ENCODE assay signal across 19 cellular contexts in genomic region chr12:4422985-4423384, GRCh38. TPM values are rescaled to one million over a fixed set of nuclear protein-coding genes. Genes with fewer than 3 reads are reported as not detected.
DNase-seq lines count a peak whose midpoint lies in the region; ATAC-seq and TF ChIP-seq lines count a peak whose summit lies in the region.
"Had no signal": no experiment of that assay in that cellular context is flagged by ENCODE, and none has a peak within 500 bp of the region (broad histone marks: within the 10 kb centered on the region; RNA-seq: fewer than 3 reads in every experiment).

No MANE protein-coding gene starts in this region.

- no peak overlapping the region for H3K27ac Mint-ChIP-seq in endodermal cell
- no peak overlapping the region for H3K27ac Mint-ChIP-seq in stimulated activated effector memory CD8-positive, alpha-beta T cell treated with anti-CD3 and anti-CD28 coated beads, Interleukin-12 subunit alpha, Interleukin-12 subunit beta, amount 100 ng/mL, for 72 hours
- H3K27ac Mint-ChIP-seq: CD14-positive monocyte, H9, IgD-negative memory B cell had no signal

- peak; percentile 34 for ATAC-seq in stimulated activated effector memory CD8-positive, alpha-beta T cell treated with anti-CD3 and anti-CD28 coated beads, Interleukin-12 subunit alpha, Interleukin-12 subunit beta, amount 100 ng/mL, for 72 hours
- no peak for ATAC-seq in SK-N-SH treated with all-trans-retinoic acid at 6 μM for 48 hours
- ATAC-seq: HepG2 had no signal

- no peaks in the 10 kb centered on the region for H3K27me3 ChIP-seq in BLaER1
- no peaks in the 10 kb centered on the region for H3K27me3 ChIP-seq in endodermal cell (ENCODE audit: control insufficient read depth, insufficient read depth, low read length, poor library complexity, severe bottlenecking)
- H3K27me3 ChIP-seq: BE2C had no signal

- H3K36me3 ChIP-seq in BLaER1 (no peaks in the 10 kb centered on the region), endodermal cell (ENCODE audit: control insufficient read depth, insufficient read depth, low read length) (no peaks in the 10 kb centered on the region)
- H3K36me3 ChIP-seq: BE2C had no signal

- in situ Hi-C loops in GM13976 (cut with MboI; ENCODE audit: low sequenced_read_pairs, unreplicated experiment) = no loop called here

- no peaks in the 10 kb centered on the region for H3K4me1 Mint-ChIP-seq in endodermal cell
- H3K4me1 Mint-ChIP-seq in stimulated activated effector memory CD8-positive, alpha-beta T cell treated with anti-CD3 and anti-CD28 coated beads, Interleukin-12 subunit alpha, Interleukin-12 subunit beta, amount 100 ng/mL, for 72 hours = no peaks in the 10 kb centered on the region
- H3K4me1 Mint-ChIP-seq: CD14-positive monocyte, IgD-negative memory B cell had no signal

- TF ChIP-seq CTCF in GM13976 (IDR thresholded peaks at IDR 0.05; ENCODE audit: borderline replicate concordance, control extremely low read depth, extremely low read depth, insufficient read depth, missing control alignments) (no peak), endodermal cell (conservative IDR thresholded peaks at IDR 0.05) (no peak)

- H3K4me3 ChIP-seq in BLaER1 (no peak overlapping the region), endodermal cell (ENCODE audit: low read length) (no peak overlapping the region)

- no peaks in the 10 kb centered on the region for H3K9me3 Mint-ChIP-seq in endodermal cell
- no peaks in the 10 kb centered on the region for H3K9me3 Mint-ChIP-seq in stimulated activated effector memory CD8-positive, alpha-beta T cell treated with anti-CD3 and anti-CD28 coated beads, Interleukin-12 subunit alpha, Interleukin-12 subunit beta, amount 100 ng/mL, for 72 hours
- H3K9me3 Mint-ChIP-seq: CD4-positive, alpha-beta memory T cell; H9 had no signal

- peak; percentile 12 for DNase-seq in GM13976 (ENCODE audit: low spot score)
- DNase-seq in endodermal cell = peak; percentile 35
- no peak for DNase-seq in stimulated activated effector memory CD8-positive, alpha-beta T cell treated with anti-CD3 and anti-CD28 coated beads, Interleukin-12 subunit alpha, Interleukin-12 subunit beta, amount 100 ng/mL, for 72 hours (ENCODE audit: low spot score in 2 of 2)
- no peak for DNase-seq in SHP77 treated with DMSO at 0.1 percent for 48 hours (lab: John Stamatoyannopoulos, UW)
- DNase-seq in NCI-H1105 (lab: John Stamatoyannopoulos, UW) = no peak
- DNase-seq: BE2C; CD4-positive, alpha-beta memory T cell; DMS153; DMS79; GF-D8; GOT3; H9 had no signal

- no peaks in the 10 kb centered on the region for H3K36me3 Mint-ChIP-seq in endodermal cell (ENCODE audit: low read depth)
- no peaks in the 10 kb centered on the region for H3K36me3 Mint-ChIP-seq in stimulated activated effector memory CD8-positive, alpha-beta T cell treated with anti-CD3 and anti-CD28 coated beads, Interleukin-12 subunit alpha, Interleukin-12 subunit beta, amount 100 ng/mL, for 72 hours
- H3K36me3 Mint-ChIP-seq: CD14-positive monocyte; CD4-positive, alpha-beta memory T cell; IgD-negative memory B cell had no signal

- H3K27ac ChIP-seq in BLaER1 = peak overlapping the region; percentile 65
- H3K27ac ChIP-seq in endodermal cell (ENCODE audit: low read depth, low read length) = no peak overlapping the region

- 94 to 100% methylated on average over 1 to 9 of the region's 9 CpGs for WGBS in endodermal cell (ENCODE audit: insufficient coverage in 1 of 2, insufficient read length in 1 of 2), 2 experiments

- no peak overlapping the region for H3K9ac ChIP-seq in BLaER1
- H3K9ac ChIP-seq in endodermal cell (ENCODE audit: extremely low read depth, low read length, poor library complexity, severe bottlenecking) = no peak overlapping the region

- peak overlapping the region; percentile 61 for H3K4me2 ChIP-seq in BLaER1

- peaks cover 10% of the 10 kb centered on the region for H3K9me3 ChIP-seq in BLaER1
- H3K9me3 ChIP-seq in endodermal cell (ENCODE audit: control insufficient read depth, low read length) = no peaks in the 10 kb centered on the region
- H3K9me3 ChIP-seq: BE2C had no signal

- no peak overlapping the region for H3K4me3 Mint-ChIP-seq in endodermal cell
- H3K4me3 Mint-ChIP-seq in stimulated activated effector memory CD8-positive, alpha-beta T cell treated with anti-CD3 and anti-CD28 coated beads, Interleukin-12 subunit alpha, Interleukin-12 subunit beta, amount 100 ng/mL, for 72 hours = no peak overlapping the region
- H3K4me3 Mint-ChIP-seq: CD14-positive monocyte; CD4-positive, alpha-beta memory T cell; H9; IgD-negative memory B cell had no signal

- H3K27me3 Mint-ChIP-seq in endodermal cell (ENCODE audit: insufficient read depth) = no peaks in the 10 kb centered on the region

- no peaks in the 10 kb centered on the region for H4K20me1 ChIP-seq in BLaER1

- H3K4me1 ChIP-seq in BLaER1 = peaks cover 62% of the 10 kb centered on the region
- no peaks in the 10 kb centered on the region for H3K4me1 ChIP-seq in endodermal cell (ENCODE audit: control insufficient read depth, insufficient read depth, low read length)
- H3K4me1 ChIP-seq: BE2C had no signal

TF ChIP-seq in SK-N-SH treated with all-trans-retinoic acid at 6 μM for 48 hours, 23 proteins besides CTCF, POLR2A, EP300 and RAD21 (continues in another document):
- TF ChIP-seq SNAI2 (CRISPR knock-in tag; IDR thresholded peaks at IDR 0.05) (no peak), RARB (CRISPR knock-in tag; IDR thresholded peaks at IDR 0.05) (no peak), CREB5 (CRISPR knock-in tag; IDR thresholded peaks at IDR 0.05; ENCODE audit: low read depth) (no peak), TCF4 (CRISPR knock-in tag; IDR thresholded peaks at IDR 0.05; ENCODE audit: borderline replicate concordance) (no peak), OSR1 (CRISPR knock-in tag; IDR thresholded peaks at IDR 0.05) (no peak), ARNTL (CRISPR knock-in tag; IDR thresholded peaks at IDR 0.05; ENCODE audit: borderline replicate concordance, low read depth) (no peak), ZC3H10 (CRISPR knock-in tag; IDR thresholded peaks at IDR 0.05) (no peak), ZNF70 (CRISPR knock-in tag; IDR thresholded peaks at IDR 0.05) (no peak), ZNF8 (CRISPR knock-in tag; IDR thresholded peaks at IDR 0.05) (no peak), ISL1 (CRISPR knock-in tag; IDR thresholded peaks at IDR 0.05) (no peak), ZFP3 (CRISPR knock-in tag; IDR thresholded peaks at IDR 0.05) (no peak), GLIS3 (CRISPR knock-in tag; IDR thresholded peaks at IDR 0.05) (no peak)
- TF ChIP-seq, protein P1, sequence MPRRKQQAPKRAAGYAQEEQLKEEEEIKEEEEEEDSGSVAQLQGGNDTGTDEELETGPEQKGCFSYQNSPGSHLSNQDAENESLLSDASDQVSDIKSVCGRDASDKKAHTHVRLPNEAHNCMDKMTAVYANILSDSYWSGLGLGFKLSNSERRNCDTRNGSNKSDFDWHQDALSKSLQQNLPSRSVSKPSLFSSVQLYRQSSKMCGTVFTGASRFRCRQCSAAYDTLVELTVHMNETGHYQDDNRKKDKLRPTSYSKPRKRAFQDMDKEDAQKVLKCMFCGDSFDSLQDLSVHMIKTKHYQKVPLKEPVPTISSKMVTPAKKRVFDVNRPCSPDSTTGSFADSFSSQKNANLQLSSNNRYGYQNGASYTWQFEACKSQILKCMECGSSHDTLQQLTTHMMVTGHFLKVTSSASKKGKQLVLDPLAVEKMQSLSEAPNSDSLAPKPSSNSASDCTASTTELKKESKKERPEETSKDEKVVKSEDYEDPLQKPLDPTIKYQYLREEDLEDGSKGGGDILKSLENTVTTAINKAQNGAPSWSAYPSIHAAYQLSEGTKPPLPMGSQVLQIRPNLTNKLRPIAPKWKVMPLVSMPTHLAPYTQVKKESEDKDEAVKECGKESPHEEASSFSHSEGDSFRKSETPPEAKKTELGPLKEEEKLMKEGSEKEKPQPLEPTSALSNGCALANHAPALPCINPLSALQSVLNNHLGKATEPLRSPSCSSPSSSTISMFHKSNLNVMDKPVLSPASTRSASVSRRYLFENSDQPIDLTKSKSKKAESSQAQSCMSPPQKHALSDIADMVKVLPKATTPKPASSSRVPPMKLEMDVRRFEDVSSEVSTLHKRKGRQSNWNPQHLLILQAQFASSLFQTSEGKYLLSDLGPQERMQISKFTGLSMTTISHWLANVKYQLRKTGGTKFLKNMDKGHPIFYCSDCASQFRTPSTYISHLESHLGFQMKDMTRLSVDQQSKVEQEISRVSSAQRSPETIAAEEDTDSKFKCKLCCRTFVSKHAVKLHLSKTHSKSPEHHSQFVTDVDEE (CRISPR knock-in tag; IDR thresholded peaks at IDR 0.05) = no peak
- TF ChIP-seq, protein P2, sequence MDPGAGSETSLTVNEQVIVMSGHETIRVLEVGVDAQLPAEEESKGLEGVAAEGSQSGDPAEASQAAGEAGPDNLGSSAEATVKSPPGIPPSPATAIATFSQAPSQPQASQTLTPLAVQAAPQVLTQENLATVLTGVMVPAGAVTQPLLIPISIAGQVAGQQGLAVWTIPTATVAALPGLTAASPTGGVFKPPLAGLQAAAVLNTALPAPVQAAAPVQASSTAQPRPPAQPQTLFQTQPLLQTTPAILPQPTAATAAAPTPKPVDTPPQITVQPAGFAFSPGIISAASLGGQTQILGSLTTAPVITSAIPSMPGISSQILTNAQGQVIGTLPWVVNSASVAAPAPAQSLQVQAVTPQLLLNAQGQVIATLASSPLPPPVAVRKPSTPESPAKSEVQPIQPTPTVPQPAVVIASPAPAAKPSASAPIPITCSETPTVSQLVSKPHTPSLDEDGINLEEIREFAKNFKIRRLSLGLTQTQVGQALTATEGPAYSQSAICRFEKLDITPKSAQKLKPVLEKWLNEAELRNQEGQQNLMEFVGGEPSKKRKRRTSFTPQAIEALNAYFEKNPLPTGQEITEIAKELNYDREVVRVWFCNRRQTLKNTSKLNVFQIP (CRISPR knock-in tag; IDR thresholded peaks at IDR 0.05; ENCODE audit: borderline replicate concordance, low read depth) = no peak

RNA-seq across cellular contexts. Expression of gene FGF6, which starts 22.6 kb away (rescaled TPM):
- not detected for total RNA-seq in endodermal cell
- not detected for polyA plus RNA-seq in endodermal cell (2013, experiment 1 of 2)
- polyA plus RNA-seq in endodermal cell (2013, experiment 2 of 2) = not detected
- total RNA-seq: A172; CD4-positive, alpha-beta memory T cell; Daoy; H9; HepG2 had no signal
- polyA plus RNA-seq: CD14-positive monocyte; CD4-positive, alpha-beta memory T cell; HepG2; IgD-negative memory B cell had no signal

RNA-seq across cellular contexts. Expression of gene FGF23, which starts 43.5 kb away (rescaled TPM):
- under 1 TPM; 0.33 to 0.44 TPM for total RNA-seq in endodermal cell
- 0.39 TPM for polyA plus RNA-seq in endodermal cell (2013, experiment 1 of 2)
- polyA plus RNA-seq in endodermal cell (2013, experiment 2 of 2) = 0.29 TPM
- total RNA-seq: A172; CD4-positive, alpha-beta memory T cell; Daoy; HepG2 had no signal
- polyA plus RNA-seq: CD14-positive monocyte; CD4-positive, alpha-beta memory T cell; HepG2; IgD-negative memory B cell had no signal

Comparison
In these comparisons a context has a peak if more than half of its experiments do, and no peak if none do; other contexts are left out.
1. DNase-seq: peak in GM13976 (single experiment) and endodermal cell (single experiment); none in stimulated activated effector memory CD8-positive, alpha-beta T cell treated with anti-CD3 and anti-CD28 coated beads, Interleukin-12 subunit alpha, Interleukin-12 subunit beta, amount 100 ng/mL, for 72 hours (0 of 2), SHP77 treated with DMSO at 0.1 percent for 48 hours (single experiment) and NCI-H1105 (single experiment).